27 cellular contexts compared by ENCODE assay signal in genomic region chr5:120738568-120738967, GRCh38.
"Had no signal": no experiment of that assay in that cellular context is flagged by ENCODE, and none has a peak within 500 bp of the region (broad histone marks: within the 10 kb centered on the region; RNA-seq: fewer than 3 reads in every experiment).

No MANE protein-coding gene starts in this region.

- H3K4me3 ChIP-seq: neural progenitor cell, ovary, psoas muscle, right lobe of liver, sigmoid colon, stomach, thoracic aorta, thyroid gland, tibial nerve, upper lobe of left lung, vagina had no signal

- H3K79me2 ChIP-seq: parathyroid adenoma had no signal

- H3K36me3 ChIP-seq: neural progenitor cell, ovary, right lobe of liver, sigmoid colon, stomach, thoracic aorta, thyroid gland, tibial nerve, upper lobe of left lung, vagina had no signal

- H3K9me3 ChIP-seq: ovary, psoas muscle, right lobe of liver, sigmoid colon, stomach, thoracic aorta, thyroid gland, tibial nerve, upper lobe of left lung, vagina had no signal

- H3K9ac ChIP-seq: neural progenitor cell, parathyroid adenoma had no signal

- H3K4me2 ChIP-seq: neural progenitor cell had no signal

- ATAC-seq: naive thymus-derived CD8-positive, alpha-beta T cell; natural killer cell treated with Interleukin-12 subunit alpha and Interleukin-12 subunit beta and Interleukin-15 and Interleukin-18, amount 100 ng/mL, for 72 hours; psoas muscle; right cardiac atrium; right lobe of liver; stimulated activated effector memory CD8-positive, alpha-beta T cell treated with anti-CD3 and anti-CD28 coated beads, Interleukin-12 subunit alpha, Interleukin-12 subunit beta, amount 100 ng/mL, for 72 hours; stimulated activated naive B cell treated with anti-CD40 and anti-IgM and Interleukin-4, amounts not matched to agents 10 μg/mL and 1 μg/mL and 100 μg/mL, for 72 hours had no signal

- DNase-seq: naive thymus-derived CD8-positive, alpha-beta T cell; nephron progenitor cell; occipital lobe; ovary; posterior cingulate gyrus; psoas muscle; right cardiac atrium; right lobe of liver; sigmoid colon; small intestine; stimulated activated CD4-positive, alpha-beta T cell treated with anti-CD3 and anti-CD28 coated beads, Interleukin-15, amount 100 ng/mL, for 24 hours; stimulated activated CD4-positive, alpha-beta T cell treated with anti-CD3 and anti-CD28 coated beads, Interleukin-2, amount 100 ng/mL, for 24 hours; stimulated activated CD4-positive, alpha-beta T cell treated with anti-CD3 and anti-CD28 coated beads, Interleukin-2, amount 100 ng/mL, for 48 hours; stimulated activated CD4-positive, alpha-beta T cell treated with anti-CD3 and anti-CD28 coated beads, Interleukin-4, amount 100 ng/mL, for 24 hours; stimulated activated naive B cell treated with anti-CD40 and anti-IgM and Interleukin-4, amounts not matched to agents 10 μg/mL and 1 μg/mL and 100 μg/mL, for 72 hours; stimulated activated naive CD4-positive, alpha-beta T cell treated with Interleukin-2 at 50 U/mL for 16 hours; stomach; thyroid gland; trophoblast cell; upper lobe of left lung had no signal

- H2AFZ ChIP-seq: parathyroid adenoma had no signal

- H3K27ac ChIP-seq: neural progenitor cell, ovary, parathyroid adenoma, psoas muscle, right lobe of liver, sigmoid colon, stomach, thoracic aorta, thyroid gland, tibial nerve, upper lobe of left lung, vagina had no signal

- H3K27me3 ChIP-seq: neural progenitor cell, ovary, right lobe of liver, sigmoid colon, stomach, thyroid gland, tibial nerve, upper lobe of left lung, vagina had no signal
